In the genomic region with DNA sequence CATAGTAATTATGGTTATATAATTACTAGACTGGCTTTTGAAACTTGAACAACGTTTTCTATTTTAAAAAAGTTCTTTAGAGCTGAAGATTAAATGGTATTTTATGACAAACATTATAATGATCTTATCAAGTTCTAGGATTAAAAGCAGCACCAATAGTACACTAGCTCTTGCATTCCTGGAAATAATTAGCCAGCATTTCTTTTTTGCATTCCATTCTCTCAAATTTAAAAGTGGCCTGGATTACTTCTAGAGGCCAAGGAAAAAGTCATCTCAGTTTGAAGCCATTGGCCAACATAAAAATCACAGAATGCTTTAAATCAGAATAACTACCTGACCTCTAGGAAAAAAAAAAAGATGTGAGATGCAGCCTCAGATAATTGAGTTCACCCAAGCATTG, we compare ENCODE assay signal across 1 cellular context.
TF ChIP-seq lines count a peak whose summit lies in the region.

No MANE protein-coding gene starts in this region.

TF ChIP-seq in GM23338, 12 proteins besides CTCF, POLR2A, EP300 and RAD21 (continued from another document):
- TF ChIP-seq, protein P1, sequence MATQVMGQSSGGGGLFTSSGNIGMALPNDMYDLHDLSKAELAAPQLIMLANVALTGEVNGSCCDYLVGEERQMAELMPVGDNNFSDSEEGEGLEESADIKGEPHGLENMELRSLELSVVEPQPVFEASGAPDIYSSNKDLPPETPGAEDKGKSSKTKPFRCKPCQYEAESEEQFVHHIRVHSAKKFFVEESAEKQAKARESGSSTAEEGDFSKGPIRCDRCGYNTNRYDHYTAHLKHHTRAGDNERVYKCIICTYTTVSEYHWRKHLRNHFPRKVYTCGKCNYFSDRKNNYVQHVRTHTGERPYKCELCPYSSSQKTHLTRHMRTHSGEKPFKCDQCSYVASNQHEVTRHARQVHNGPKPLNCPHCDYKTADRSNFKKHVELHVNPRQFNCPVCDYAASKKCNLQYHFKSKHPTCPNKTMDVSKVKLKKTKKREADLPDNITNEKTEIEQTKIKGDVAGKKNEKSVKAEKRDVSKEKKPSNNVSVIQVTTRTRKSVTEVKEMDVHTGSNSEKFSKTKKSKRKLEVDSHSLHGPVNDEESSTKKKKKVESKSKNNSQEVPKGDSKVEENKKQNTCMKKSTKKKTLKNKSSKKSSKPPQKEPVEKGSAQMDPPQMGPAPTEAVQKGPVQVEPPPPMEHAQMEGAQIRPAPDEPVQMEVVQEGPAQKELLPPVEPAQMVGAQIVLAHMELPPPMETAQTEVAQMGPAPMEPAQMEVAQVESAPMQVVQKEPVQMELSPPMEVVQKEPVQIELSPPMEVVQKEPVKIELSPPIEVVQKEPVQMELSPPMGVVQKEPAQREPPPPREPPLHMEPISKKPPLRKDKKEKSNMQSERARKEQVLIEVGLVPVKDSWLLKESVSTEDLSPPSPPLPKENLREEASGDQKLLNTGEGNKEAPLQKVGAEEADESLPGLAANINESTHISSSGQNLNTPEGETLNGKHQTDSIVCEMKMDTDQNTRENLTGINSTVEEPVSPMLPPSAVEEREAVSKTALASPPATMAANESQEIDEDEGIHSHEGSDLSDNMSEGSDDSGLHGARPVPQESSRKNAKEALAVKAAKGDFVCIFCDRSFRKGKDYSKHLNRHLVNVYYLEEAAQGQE (IDR thresholded peaks at IDR 0.05; ENCODE audit: unreplicated experiment), result no peak
- TF ChIP-seq ZNF331 (CRISPR knock-in tag; IDR thresholded peaks at IDR 0.05; ENCODE audit: low read depth) (no peak), NANOG (IDR thresholded peaks at IDR 0.05; ENCODE audit: borderline replicate concordance) (no peak), JUNB (IDR thresholded peaks at IDR 0.05; ENCODE audit: unreplicated experiment) (no peak), CREB1 (CRISPR knock-in tag; IDR thresholded peaks at IDR 0.05; ENCODE audit: low read depth) (no peak)
